11 cellular contexts compared by ENCODE assay signal in genomic region chr6:94163877-94164276, GRCh38.
"Had no signal": no experiment of that assay in that cellular context is flagged by ENCODE, and none has a peak within 500 bp of the region (broad histone marks: within the 10 kb centered on the region; RNA-seq: fewer than 3 reads in every experiment).

No MANE protein-coding gene starts in this region.

- H3K4me2 ChIP-seq: GM23338 had no signal

- H3K9ac ChIP-seq: GM23248 had no signal

- H3K9me3 ChIP-seq: HAP-1 had no signal

- FAIRE-seq: H1, H54 had no signal

- H3K4me1 ChIP-seq: HAP-1 had no signal

- ATAC-seq: GM23338, HCT116 had no signal

- DNase-seq: GM23248, GOT3, H7, H9, HCEC 1CT, HFFc6 had no signal

- H2AFZ ChIP-seq: GM23248, GM23338 had no signal

- H3K4me3 ChIP-seq: GM23248, GM23338, HAP-1 had no signal

- H3K27ac ChIP-seq: GM23248 had no signal

- H3K36me3 ChIP-seq: HAP-1 had no signal
